Comparison of ENCODE assay signal across 1 cellular context in genomic region chr1:156842618-156843300, GRCh38.
TF ChIP-seq lines count a peak whose summit lies in the region.

No MANE protein-coding gene starts in this region.

TF ChIP-seq in HEK293, 187 proteins besides CTCF, POLR2A, EP300 and RAD21 (continued from another document):
- no peak for TF ChIP-seq KLF17 (tag by site-specific recombination; IDR thresholded peaks at IDR 0.05)
- TF ChIP-seq BCL11B (tag by site-specific recombination; IDR thresholded peaks at IDR 0.05; ENCODE audit: low read depth): peak; percentile 72
- peak; percentile 21; the same call in 1 of the 2 replicates for TF ChIP-seq BCL11A (tag by site-specific recombination; IDR thresholded peaks at IDR 0.05; ENCODE audit: low read depth)
- TF ChIP-seq ZNF76 (tag by site-specific recombination; IDR thresholded peaks at IDR 0.05; ENCODE audit: borderline replicate concordance, low read depth): no peak
- no peak for TF ChIP-seq PRDM1 (tag by site-specific recombination; IDR thresholded peaks at IDR 0.05)
- TF ChIP-seq ZNF792 (tag by site-specific recombination; IDR thresholded peaks at IDR 0.05): no peak
- TF ChIP-seq ZNF530 (tag by site-specific recombination; IDR thresholded peaks at IDR 0.05; ENCODE audit: low read depth): no peak
- TF ChIP-seq TSHZ1 (tag by site-specific recombination; IDR thresholded peaks at IDR 0.05; ENCODE audit: borderline replicate concordance): no peak
- TF ChIP-seq PRDM10 (tag by site-specific recombination; IDR thresholded peaks at IDR 0.05): no peak
- TF ChIP-seq KLF9 (tag by site-specific recombination; IDR thresholded peaks at IDR 0.05; ENCODE audit: low read depth): no peak
